17 cellular contexts compared by ENCODE assay signal in genomic region chr19:23716792-23717191, GRCh38. TPM values are rescaled to one million over a fixed set of nuclear protein-coding genes. Genes with fewer than 3 reads are reported as not detected.
DNase-seq lines count a peak whose midpoint lies in the region; ATAC-seq lines count a peak whose summit lies in the region.
"Had no signal": no experiment of that assay in that cellular context is flagged by ENCODE, and none has a peak within 500 bp of the region (broad histone marks: within the 10 kb centered on the region; RNA-seq: fewer than 3 reads in every experiment).

No MANE protein-coding gene starts in this region.

- POLR2A ChIA-PET in activated CD4-positive, alpha-beta memory T cell treated with anti-CD3 and anti-CD28 coated beads, Interleukin-2, amount 10 ng/mL, durations not matched to agents 7 days and 5 days (lab: Charles Lee), result no interaction called here

- CTCF ChIA-PET in activated CD4-positive, alpha-beta memory T cell treated with anti-CD3 and anti-CD28 coated beads, Interleukin-2, amount 10 ng/mL, durations not matched to agents 7 days and 5 days (lab: Charles Lee), result no interaction called here

- no peaks in the 10 kb centered on the region for H3K9me3 Mint-ChIP-seq in activated T-helper 17 cell treated with anti-CD3 and anti-CD28 coated beads, Interleukin-2, amount 50 U/mL, for 72 hours
- peaks cover 14% of the 10 kb centered on the region for H3K9me3 Mint-ChIP-seq in activated CD4-positive, alpha-beta memory T cell treated with anti-CD3 and anti-CD28 coated beads, Interleukin-2, amount 10 ng/mL, durations not matched to agents 7 days and 5 days
- H3K9me3 Mint-ChIP-seq: GM23338 had no signal

- no peaks in the 10 kb centered on the region for H3K36me3 Mint-ChIP-seq in activated T-helper 17 cell treated with anti-CD3 and anti-CD28 coated beads, Interleukin-2, amount 50 U/mL, for 72 hours (ENCODE audit: low read depth)
- no peaks in the 10 kb centered on the region for H3K36me3 Mint-ChIP-seq in activated CD4-positive, alpha-beta memory T cell treated with anti-CD3 and anti-CD28 coated beads, Interleukin-2, amount 10 ng/mL, durations not matched to agents 7 days and 5 days (ENCODE audit: low read depth)
- H3K36me3 Mint-ChIP-seq: CD14-positive monocyte; CD4-positive, alpha-beta memory T cell had no signal

- no peaks in the 10 kb centered on the region for H3K4me1 Mint-ChIP-seq in activated T-helper 17 cell treated with anti-CD3 and anti-CD28 coated beads, Interleukin-2, amount 50 U/mL, for 72 hours
- H3K4me1 Mint-ChIP-seq in activated CD4-positive, alpha-beta memory T cell treated with anti-CD3 and anti-CD28 coated beads, Interleukin-2, amount 10 ng/mL, durations not matched to agents 7 days and 5 days, result no peaks in the 10 kb centered on the region

- peak; percentile 56 for ATAC-seq in activated T-helper 17 cell treated with anti-CD3 and anti-CD28 coated beads, Interleukin-2, amount 50 U/mL, for 72 hours (replicated peaks)
- peak; percentile 48 for ATAC-seq in esophagus mucosa
- no peak for ATAC-seq in HG03460 (IDR thresholded peaks at IDR 0.05; ENCODE audit: unreplicated experiment)
- ATAC-seq: GM23338, K562 had no signal

- DNase-seq in NCI-H2171 treated with DMSO at 0.1 percent for 48 hours (lab: John Stamatoyannopoulos, UW), result peak; percentile 43
- DNase-seq in NCI-H2171 (lab: John Stamatoyannopoulos, UW), result no peak
- peak; percentile 30 for DNase-seq in RKO (ENCODE audit: low spot score)
- no peak for DNase-seq in activated CD4-positive, alpha-beta memory T cell treated with anti-CD3 and anti-CD28 coated beads, Interleukin-2, amount 10 ng/mL, durations not matched to agents 7 days and 5 days
- DNase-seq in GDM1 (lab: John Stamatoyannopoulos, UW), result no peak
- DNase-seq: 8988T; CD4-positive, alpha-beta memory T cell; DMS153; DND-41; EL; IMR-90 had no signal

- H3K4me3 Mint-ChIP-seq in activated T-helper 17 cell treated with anti-CD3 and anti-CD28 coated beads, Interleukin-2, amount 50 U/mL, for 72 hours, result no peak overlapping the region
- H3K4me3 Mint-ChIP-seq in activated CD4-positive, alpha-beta memory T cell treated with anti-CD3 and anti-CD28 coated beads, Interleukin-2, amount 10 ng/mL, durations not matched to agents 7 days and 5 days, result no peak overlapping the region
- H3K4me3 Mint-ChIP-seq: CD14-positive monocyte; CD4-positive, alpha-beta memory T cell; GM23338 had no signal

- H3K27ac Mint-ChIP-seq in activated T-helper 17 cell treated with anti-CD3 and anti-CD28 coated beads, Interleukin-2, amount 50 U/mL, for 72 hours, result no peak overlapping the region
- H3K27ac Mint-ChIP-seq in activated CD4-positive, alpha-beta memory T cell treated with anti-CD3 and anti-CD28 coated beads, Interleukin-2, amount 10 ng/mL, durations not matched to agents 7 days and 5 days, result no peak overlapping the region
- H3K27ac Mint-ChIP-seq: CD14-positive monocyte; CD4-positive, alpha-beta memory T cell; GM23338 had no signal

- peaks cover 3% of the 10 kb centered on the region for H3K27me3 Mint-ChIP-seq in activated T-helper 17 cell treated with anti-CD3 and anti-CD28 coated beads, Interleukin-2, amount 50 U/mL, for 72 hours
- H3K27me3 Mint-ChIP-seq in activated CD4-positive, alpha-beta memory T cell treated with anti-CD3 and anti-CD28 coated beads, Interleukin-2, amount 10 ng/mL, durations not matched to agents 7 days and 5 days, result no peaks in the 10 kb centered on the region

RNA-seq across cellular contexts. Expression of gene ZNF675, which starts 29.8 kb away (rescaled TPM):
- total RNA-seq in activated T-helper 17 cell treated with anti-CD3 and anti-CD28 coated beads, Interleukin-2, amount 50 U/mL, for 72 hours, result 10 to 100 TPM; 15.0 to 16.8 TPM
- total RNA-seq in esophagus mucosa, result 10.6 TPM
- total RNA-seq in activated CD4-positive, alpha-beta memory T cell treated with anti-CD3 and anti-CD28 coated beads, Interleukin-2, amount 10 ng/mL, durations not matched to agents 7 days and 5 days, result 10 to 100 TPM; 18.1 to 19.9 TPM

RNA-seq across cellular contexts. Expression of gene ZNF681, which starts 41.9 kb away (rescaled TPM):
- total RNA-seq in activated T-helper 17 cell treated with anti-CD3 and anti-CD28 coated beads, Interleukin-2, amount 50 U/mL, for 72 hours, result 1 to 10 TPM; 2.3 to 3.1 TPM
- 1.5 TPM for total RNA-seq in esophagus mucosa
- 1 to 10 TPM; 3.7 to 5.9 TPM for total RNA-seq in activated CD4-positive, alpha-beta memory T cell treated with anti-CD3 and anti-CD28 coated beads, Interleukin-2, amount 10 ng/mL, durations not matched to agents 7 days and 5 days

Comparison
In these comparisons a context has a peak if more than half of its experiments do, and no peak if none do; other contexts are left out.
1. DNase-seq: peak in NCI-H2171 treated with DMSO at 0.1 percent for 48 hours (single experiment) and RKO (single experiment); none in NCI-H2171 (single experiment), activated CD4-positive, alpha-beta memory T cell treated with anti-CD3 and anti-CD28 coated beads, Interleukin-2, amount 10 ng/mL, durations not matched to agents 7 days and 5 days (single experiment) and GDM1 (single experiment).